ENCODE assay signal across 12 cellular contexts in the genomic region with DNA sequence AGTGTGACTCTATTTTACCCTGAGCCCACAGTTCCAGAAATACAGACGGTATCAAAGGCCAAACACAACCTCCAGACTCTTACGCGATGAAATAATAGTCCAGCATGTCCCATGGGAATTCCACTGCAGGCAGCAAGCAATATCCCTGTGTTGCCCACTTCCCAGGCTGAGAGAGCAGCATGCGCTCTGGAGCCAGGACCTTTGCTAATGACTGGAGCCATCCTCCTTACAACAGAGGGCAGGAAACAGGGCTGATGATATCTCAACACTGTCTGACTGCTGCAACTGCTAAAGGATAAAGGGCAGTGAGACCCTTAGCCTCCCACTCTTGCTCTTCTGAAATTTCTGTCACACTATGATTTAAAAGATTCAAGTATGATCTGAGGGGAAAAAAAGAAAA. TPM values are rescaled to one million over a fixed set of nuclear protein-coding genes. Genes with fewer than 3 reads are reported as not detected.
"Had no signal": no experiment of that assay in that cellular context is flagged by ENCODE, and none has a peak within 500 bp of the region (broad histone marks: within the 10 kb centered on the region; RNA-seq: fewer than 3 reads in every experiment).

No MANE protein-coding gene starts in this region.

- H3K27ac ChIP-seq: ascending aorta, dorsolateral prefrontal cortex, ovary, spleen, upper lobe of left lung had no signal

- H3K27me3 ChIP-seq: ascending aorta, dorsolateral prefrontal cortex, ovary, spleen, upper lobe of left lung had no signal

- H3K9me3 ChIP-seq: ascending aorta, ovary, spleen, upper lobe of left lung had no signal

- H3K4me3 ChIP-seq: ascending aorta, dorsolateral prefrontal cortex, ovary, spleen, upper lobe of left lung had no signal

- H3K36me3 ChIP-seq: ascending aorta, ovary, upper lobe of left lung had no signal

- DNase-seq: activated CD4-positive, alpha-beta T cell treated with anti-CD3 and anti-CD28 coated beads, Interleukin-2, amount 10 ng/mL, durations not matched to agents 7 days and 5 days; activated naive CD4-positive, alpha-beta T cell treated with anti-CD3 and anti-CD28 coated beads for 36 hours; activated naive CD8-positive, alpha-beta T cell treated with anti-CD3 and anti-CD28 coated beads, Interleukin-2, amount 50 U/mL, for 24 hours; dorsolateral prefrontal cortex; hypothalamus; ovary; spleen; stimulated activated naive CD8-positive, alpha-beta T cell treated with anti-CD3 and anti-CD28 coated beads, Interleukin-15, amount 100 ng/mL, for 72 hours; upper lobe of left lung had no signal

- ATAC-seq: activated naive CD8-positive, alpha-beta T cell treated with anti-CD3 and anti-CD28 coated beads, Interleukin-2, amount 50 U/mL, for 24 hours; activated T-helper 17 cell treated with anti-CD3 and anti-CD28 coated beads, Interleukin-2, amount 50 U/mL, for 72 hours; sciatic nerve; stimulated activated naive CD8-positive, alpha-beta T cell treated with anti-CD3 and anti-CD28 coated beads, Interleukin-15, amount 100 ng/mL, for 72 hours had no signal

- H3K4me1 ChIP-seq: ascending aorta, upper lobe of left lung had no signal

RNA-seq across cellular contexts. Expression of a gene that starts 34.8 kb away (rescaled TPM):
- total RNA-seq: ascending aorta had no signal
